13 cellular contexts compared by ENCODE assay signal in genomic region chr6:21610376-21610775, GRCh38. TPM values are rescaled to one million over a fixed set of nuclear protein-coding genes. Genes with fewer than 3 reads are reported as not detected.
DNase-seq lines count a peak whose midpoint lies in the region; ATAC-seq, FAIRE-seq and TF ChIP-seq lines count a peak whose summit lies in the region.
"Had no signal": no experiment of that assay in that cellular context is flagged by ENCODE, and none has a peak within 500 bp of the region (broad histone marks: within the 10 kb centered on the region; RNA-seq: fewer than 3 reads in every experiment).

No MANE protein-coding gene starts in this region.

- in situ Hi-C loops in K562 (cut with MboI): no loop called here

- FAIRE-seq in K562 (lab: Jason Lieb, UNC) (no peak), GM19239 (lab: Jason Lieb, UNC) (no peak)
- FAIRE-seq: TTC549 had no signal

- no peaks in the 10 kb centered on the region for H4K20me1 ChIP-seq in K562 (replicated peaks; ENCODE audit: control insufficient read depth, insufficient read depth, low read length)

- H3K4me1 ChIP-seq in K562 (replicated peaks in 1 of 2; ENCODE audit: control insufficient read depth in 2 of 2, insufficient read depth in 2 of 2, low read length in 2 of 2): peaks cover 0 to 8% of the 10 kb centered on the region in 2 experiments; a peak in 2 of 5 replicates

- no peaks in the 10 kb centered on the region for H3K9me3 ChIP-seq in K562 (replicated peaks; ENCODE audit: control insufficient read depth, insufficient read depth, low read depth, low read length)

- no peak overlapping the region for H3K27ac Mint-ChIP-seq in activated CD4-positive, alpha-beta memory T cell treated with anti-CD3 and anti-CD28 coated beads, Interleukin-2, amount 10 ng/mL, durations not matched to agents 7 days and 5 days

- H3K4me3 ChIP-seq in K562: no peak overlapping the region

- TF ChIP-seq POLR2A in K562 (conservative IDR thresholded peaks at IDR 0.05) (no peak), erythroblast (IDR thresholded peaks at IDR 0.05; ENCODE audit: low read length) (no peak)

- H3K4me1 Mint-ChIP-seq in activated CD4-positive, alpha-beta memory T cell treated with anti-CD3 and anti-CD28 coated beads, Interleukin-2, amount 10 ng/mL, durations not matched to agents 7 days and 5 days: no peaks in the 10 kb centered on the region

- no peak overlapping the region for H3K9ac ChIP-seq in K562 (ENCODE audit: insufficient read depth in 1 of 2, low read depth in 2 of 2, low read length in 2 of 2)

- no peak overlapping the region for H3K4me3 Mint-ChIP-seq in activated CD4-positive, alpha-beta memory T cell treated with anti-CD3 and anti-CD28 coated beads, Interleukin-2, amount 10 ng/mL, durations not matched to agents 7 days and 5 days

- BruUV-seq in K562 (replicated peaks; lab: Mats Ljungman, UMichigan): no TSS peak

- TF ChIP-seq EP300 in K562 (IDR thresholded peaks at IDR 0.05; ENCODE audit: low read length): no peak

- CTCF ChIA-PET in K562 (lab: Yijun Ruan, JAX; ENCODE audit: low intra/inter-chr PET ratio): no interaction called here
- CTCF ChIA-PET in activated CD4-positive, alpha-beta memory T cell treated with anti-CD3 and anti-CD28 coated beads, Interleukin-2, amount 10 ng/mL, durations not matched to agents 7 days and 5 days (lab: Charles Lee): no interaction called here

- ATAC-seq in GM18868 (IDR thresholded peaks at IDR 0.05; ENCODE audit: unreplicated experiment) (peak; percentile 94), GM21717 (IDR thresholded peaks at IDR 0.05; ENCODE audit: unreplicated experiment) (peak; percentile 91), HG03159 (IDR thresholded peaks at IDR 0.05; ENCODE audit: unreplicated experiment) (peak; percentile 94), K562 (no peak)

- H3K27me3 Mint-ChIP-seq in activated CD4-positive, alpha-beta memory T cell treated with anti-CD3 and anti-CD28 coated beads, Interleukin-2, amount 10 ng/mL, durations not matched to agents 7 days and 5 days: peaks cover 2% of the 10 kb centered on the region

- intact Hi-C loops in K562 (cut with micrococcal nuclease): no loop called here

- no peaks in the 10 kb centered on the region for H3K36me3 Mint-ChIP-seq in activated CD4-positive, alpha-beta memory T cell treated with anti-CD3 and anti-CD28 coated beads, Interleukin-2, amount 10 ng/mL, durations not matched to agents 7 days and 5 days (ENCODE audit: low read depth)

- WGBS in K562 (ENCODE audit: insufficient coverage, low coverage, missing lambda C conversion rate): 10% methylated on average over 1 of the region's 1 CpG

- H3K27me3 ChIP-seq in K562 (ENCODE audit: control insufficient read depth in 2 of 2, insufficient read depth in 2 of 2, low read length in 2 of 2): peaks cover 3 to 22% of the 10 kb centered on the region in 2 experiments; a peak in 3 of 5 replicates
- H3K27me3 ChIP-seq: brain microvascular endothelial cell had no signal

- H3K36me3 ChIP-seq in K562 (ENCODE audit: control insufficient read depth, insufficient read depth, low read length): no peaks in the 10 kb centered on the region
- H3K36me3 ChIP-seq: brain microvascular endothelial cell had no signal

- 0 out of 2 replicates have a peak overlapping the region, but pooled peaks have one; percentile 70 for H2AFZ ChIP-seq in K562 (ENCODE audit: low read depth, low read length)

- H3K9me1 ChIP-seq in K562 (ENCODE audit: control insufficient read depth, insufficient read depth, low read length): no peaks in the 10 kb centered on the region

- H3K79me2 ChIP-seq in K562 (ENCODE audit: control insufficient read depth, insufficient read depth, low read length): no peaks in the 10 kb centered on the region

- no peak for TF ChIP-seq CTCF in K562 (IDR thresholded peaks at IDR 0.05 in 2 of 3, conservative IDR thresholded peaks at IDR 0.05 in 1 of 3; ENCODE audit: insufficient read depth in 2 of 3, low read depth in 1 of 3, low read length in 3 of 3)

- peaks cover 4% of the 10 kb centered on the region for H3K9me3 Mint-ChIP-seq in activated CD4-positive, alpha-beta memory T cell treated with anti-CD3 and anti-CD28 coated beads, Interleukin-2, amount 10 ng/mL, durations not matched to agents 7 days and 5 days

- no peak for DNase-seq in K562 (ENCODE audit: extremely low read depth in 1 of 4, low spot score in 3 of 4)
- no peak for DNase-seq in NCI-H510A (lab: John Stamatoyannopoulos, UW)
- DNase-seq in erythroblast (lab: John Stamatoyannopoulos, UW): no peak
- no peak for DNase-seq in activated CD4-positive, alpha-beta memory T cell treated with anti-CD3 and anti-CD28 coated beads, Interleukin-2, amount 10 ng/mL, durations not matched to agents 7 days and 5 days
- no peak for DNase-seq in GM19239 (ENCODE audit: insufficient read length, low spot score)
- DNase-seq: activated T-cell treated with anti-CD3 and anti-CD28 coated beads, Interleukin-2, amount 50 U/mL, for 1 hour; brain microvascular endothelial cell; NCI-H1105 treated with DMSO at 0.1 percent for 48 hours had no signal

- TF ChIP-seq RAD21 in K562 (CRISPR knock-in tag; conservative IDR thresholded peaks at IDR 0.05 in 1 of 2, IDR thresholded peaks at IDR 0.05 in 1 of 2): no peak

- H3K4me2 ChIP-seq in K562 (ENCODE audit: insufficient read depth, low read length): no peak overlapping the region

- POLR2A ChIA-PET in K562 (lab: Yijun Ruan, JAX): no interaction called here
- POLR2A ChIA-PET in activated CD4-positive, alpha-beta memory T cell treated with anti-CD3 and anti-CD28 coated beads, Interleukin-2, amount 10 ng/mL, durations not matched to agents 7 days and 5 days (lab: Charles Lee): no interaction called here

- H3K27ac ChIP-seq in K562 (ENCODE audit: extremely low read depth, low read depth, low read length): no peak overlapping the region
- H3K27ac ChIP-seq: brain microvascular endothelial cell, epithelial cell of prostate had no signal

TF ChIP-seq in K562, 482 proteins besides CTCF, POLR2A, EP300 and RAD21:
- TF ChIP-seq ZNF586 (CRISPR knock-in tag; conservative IDR thresholded peaks at IDR 0.05): no peak
- TF ChIP-seq NR3C1 (CRISPR knock-in tag; IDR thresholded peaks at IDR 0.05): no peak
- no peak for TF ChIP-seq TCF3 (CRISPR knock-in tag; IDR thresholded peaks at IDR 0.05)
- TF ChIP-seq ZNF79 (CRISPR knock-in tag; IDR thresholded peaks at IDR 0.05; ENCODE audit: low read depth): no peak
- no peak for TF ChIP-seq ZNF184 (CRISPR knock-in tag; IDR thresholded peaks at IDR 0.05)
- TF ChIP-seq HLTF (IDR thresholded peaks at IDR 0.05): no peak
- TF ChIP-seq NFE2L1 (tag; IDR thresholded peaks at IDR 0.05; ENCODE audit: borderline replicate concordance, low read depth): no peak
- no peak for TF ChIP-seq ZNF274 (IDR thresholded peaks at IDR 0.05; ENCODE audit: borderline replicate concordance, low read depth, low read length)
- no peak for TF ChIP-seq BCL6 (CRISPR knock-in tag; IDR thresholded peaks at IDR 0.05)
- no peak for TF ChIP-seq MCM3 (IDR thresholded peaks at IDR 0.05)
- TF ChIP-seq HDAC6 (IDR thresholded peaks at IDR 0.05; ENCODE audit: low read depth, low read length): no peak
- no peak for TF ChIP-seq ZBTB7A (IDR thresholded peaks at IDR 0.05; ENCODE audit: borderline replicate concordance, control insufficient read depth, low read depth, low read length)
- TF ChIP-seq ZNF143 (CRISPR knock-in tag; IDR thresholded peaks at IDR 0.05): no peak
- no peak for TF ChIP-seq DNMT1 (IDR thresholded peaks at IDR 0.05)

RNA-seq across cellular contexts. Expression of gene SOX4, which starts 16.8 kb away (rescaled TPM):
- total RNA-seq in K562 (2011; cell fraction: chromatin; rRNA removed; ENCODE audit: low replicate concordance): not detected in 2 replicates
- 0.17 TPM in 1 of 2 replicates, not detected in the other for total RNA-seq in K562 (2011; cell fraction: nucleolus; rRNA removed)
- not detected in 2 replicates for total RNA-seq in K562 (2011; cell fraction: nucleoplasm; rRNA removed)
- total RNA-seq in K562 (2014; rRNA removed) (0.04 and 0.05 TPM in 2 replicates), K562 (2014; rRNA removed; fragmentation: Illumina TruSeq; extraction: Trizol) (0.03 and 0.04 TPM in 2 replicates), K562 (2015; rRNA removed; fragmentation: Illumina TruSeq; extraction: Trizol) (0.04 TPM in 2 replicates), K562 (2021) (0.27 and 0.29 TPM in 2 replicates)
- polyA plus RNA-seq in K562 (2011; rRNA removed) (0.03 TPM in 1 of 2 replicates, not detected in the other), K562 (2014; fragmentation: Illumina TruSeq; extraction: Trizol) (0.04 TPM in 2 replicates), K562 (2014; fragmentation: Nextera tagmentation; extraction: Ambion mirVana) (under 1 TPM; 0.07 to 0.21 TPM), K562 (2014; rRNA removed) (0.01 and 0.04 TPM in 2 replicates)
- polyA plus RNA-seq in K562 (2011; cell fraction: cytosol; rRNA removed): 0.01 TPM in 2 replicates
- polyA plus RNA-seq in K562 (2011; cell fraction: nucleus; rRNA removed): 0.03 TPM in 2 replicates
- 0.07 and 0.08 TPM in 2 replicates for polyA plus RNA-seq in K562 (2012)
- 0.06 TPM in 1 of 2 replicates, not detected in the other for polyA minus RNA-seq in K562 (2011; rRNA and poly(A)+ RNA removed)
- not detected in 2 replicates for polyA minus RNA-seq in K562 (2011; cell fraction: cytosol; rRNA and poly(A)+ RNA removed)
- under 0.01 TPM in 1 of 2 replicates, not detected in the other for polyA minus RNA-seq in K562 (2011; cell fraction: nucleus; rRNA and poly(A)+ RNA removed)
- under 1 TPM; 0.20 TPM for total RNA-seq in activated CD4-positive, alpha-beta memory T cell treated with anti-CD3 and anti-CD28 coated beads, Interleukin-2, amount 10 ng/mL, durations not matched to agents 7 days and 5 days
